ENCODE assay signal across 25 cellular contexts in genomic region chr22:49097966-49098365, GRCh38.
"Had no signal": no experiment of that assay in that cellular context is flagged by ENCODE, and none has a peak within 500 bp of the region (broad histone marks: within the 10 kb centered on the region; RNA-seq: fewer than 3 reads in every experiment).

No MANE protein-coding gene starts in this region.

- H3K4me1 Mint-ChIP-seq: activated B cell treated with CpG ODN at 0.5 μM for 24 hours; activated CD4-positive, alpha-beta T cell treated with anti-CD3 and anti-CD28 coated beads for 36 hours; activated T-helper 17 cell treated with anti-CD3 and anti-CD28 coated beads, Interleukin-2, amount 50 U/mL, for 72 hours; natural killer cell had no signal

- H3K9me3 Mint-ChIP-seq: activated B cell treated with CpG ODN at 0.5 μM for 24 hours; activated naive CD4-positive, alpha-beta T cell treated with anti-CD3 and anti-CD28 coated beads, Interleukin-2, amount 50 U/mL, for 72 hours; activated T-cell treated with anti-CD3 and anti-CD28 coated beads, Interleukin-2, amount 50 U/mL, for 24 hours; activated T-helper 17 cell treated with anti-CD3 and anti-CD28 coated beads, Interleukin-2, amount 50 U/mL, for 72 hours; effector memory CD8-positive, alpha-beta T cell; natural killer cell had no signal

- H3K27ac Mint-ChIP-seq: activated B cell treated with CpG ODN at 0.5 μM for 24 hours; activated CD4-positive, alpha-beta T cell treated with anti-CD3 and anti-CD28 coated beads for 36 hours; activated naive CD4-positive, alpha-beta T cell treated with anti-CD3 and anti-CD28 coated beads, Interleukin-2, amount 50 U/mL, for 72 hours; activated T-cell treated with anti-CD3 and anti-CD28 coated beads, Interleukin-2, amount 50 U/mL, for 24 hours; activated T-helper 17 cell treated with anti-CD3 and anti-CD28 coated beads, Interleukin-2, amount 50 U/mL, for 72 hours; effector memory CD8-positive, alpha-beta T cell; natural killer cell; T-helper 17 cell had no signal

- ATAC-seq: activated CD4-positive, alpha-beta T cell treated with anti-CD3 and anti-CD28 coated beads for 36 hours; activated naive CD4-positive, alpha-beta T cell treated with anti-CD3 and anti-CD28 coated beads, Interleukin-2, amount 50 U/mL, for 72 hours; activated T-helper 17 cell treated with anti-CD3 and anti-CD28 coated beads, Interleukin-2, amount 50 U/mL, for 72 hours; effector memory CD8-positive, alpha-beta T cell; left lobe of liver; natural killer cell; stimulated activated naive CD8-positive, alpha-beta T cell treated with anti-CD3 and anti-CD28 coated beads, Interleukin-15, Interleukin-2, amounts not matched to agents 100 U/mL and 50 U/mL, for 24 hours; T-helper 17 cell; upper lobe of right lung had no signal

- H3K27ac ChIP-seq: brain microvascular endothelial cell, esophagus squamous epithelium, parathyroid adenoma, sigmoid colon, thyroid gland, upper lobe of right lung had no signal

- H3K27me3 ChIP-seq: brain microvascular endothelial cell, thyroid gland had no signal

- H3K4me3 Mint-ChIP-seq: activated B cell treated with CpG ODN at 0.5 μM for 24 hours; activated CD4-positive, alpha-beta T cell treated with anti-CD3 and anti-CD28 coated beads for 36 hours; activated T-cell treated with anti-CD3 and anti-CD28 coated beads, Interleukin-2, amount 50 U/mL, for 24 hours; activated T-helper 17 cell treated with anti-CD3 and anti-CD28 coated beads, Interleukin-2, amount 50 U/mL, for 72 hours; effector memory CD8-positive, alpha-beta T cell; natural killer cell; T-helper 17 cell had no signal

- H3K4me1 ChIP-seq: esophagus squamous epithelium, parathyroid adenoma, sigmoid colon, thyroid gland, upper lobe of right lung had no signal

- H2AFZ ChIP-seq: parathyroid adenoma had no signal

- H3K4me3 ChIP-seq: esophagus squamous epithelium, sigmoid colon, smooth muscle cell, thyroid gland, upper lobe of right lung had no signal

- H3K4me2 ChIP-seq: smooth muscle cell had no signal

- H3K9me3 ChIP-seq: esophagus squamous epithelium, sigmoid colon, thyroid gland, upper lobe of right lung had no signal

- H3K36me3 Mint-ChIP-seq: activated naive CD4-positive, alpha-beta T cell treated with anti-CD3 and anti-CD28 coated beads, Interleukin-2, amount 50 U/mL, for 72 hours; natural killer cell had no signal

- H3K36me3 ChIP-seq: brain microvascular endothelial cell, esophagus squamous epithelium, sigmoid colon, thyroid gland, upper lobe of right lung had no signal

- H3K79me2 ChIP-seq: parathyroid adenoma had no signal

- DNase-seq: activated B cell treated with CpG ODN at 0.5 μM for 24 hours; activated CD4-positive, alpha-beta T cell treated with anti-CD3 and anti-CD28 coated beads for 36 hours; activated CD4-positive, alpha-beta T cell treated with anti-CD3 and anti-CD28 coated beads, Interleukin-2, amount 50 U/mL, for 4 hours; activated CD8-positive, alpha-beta memory T cell treated with anti-CD3 and anti-CD28 coated beads for 24 hours; activated CD8-positive, alpha-beta memory T cell treated with anti-CD3 and anti-CD28 coated beads, Interleukin-2, amount 50 U/mL, for 4 hours; activated T-cell treated with anti-CD3 and anti-CD28 coated beads, Interleukin-2, amount 50 U/mL, for 24 hours; brain microvascular endothelial cell; central memory CD4-positive, alpha-beta T cell; effector memory CD8-positive, alpha-beta T cell; esophagus squamous epithelium; mammary epithelial cell; midbrain; natural killer cell; sigmoid colon; stimulated activated CD4-positive, alpha-beta T cell treated with anti-CD3 and anti-CD28 coated beads, Interleukin-4, amount 100 ng/mL, for 1 hour; stimulated activated naive CD8-positive, alpha-beta T cell treated with anti-CD3 and anti-CD28 coated beads, Interleukin-15, Interleukin-2, amounts not matched to agents 100 U/mL and 50 U/mL, for 24 hours; SW 1271; T-helper 17 cell; thyroid gland; upper lobe of right lung had no signal

- H3K9ac ChIP-seq: parathyroid adenoma had no signal
